ENCODE assay signal across 1 cellular context in genomic region chr5:171387970-171388815, GRCh38.
A peak's percentile ranks its signal among the peaks of the same experiment; 100 is the strongest.
TF ChIP-seq lines count a peak whose summit lies in the region.

No MANE protein-coding gene starts in this region.

TF ChIP-seq in K562, 482 proteins besides CTCF, POLR2A, EP300 and RAD21 (continued from another document and continues in another):
- TF ChIP-seq, protein P1, sequence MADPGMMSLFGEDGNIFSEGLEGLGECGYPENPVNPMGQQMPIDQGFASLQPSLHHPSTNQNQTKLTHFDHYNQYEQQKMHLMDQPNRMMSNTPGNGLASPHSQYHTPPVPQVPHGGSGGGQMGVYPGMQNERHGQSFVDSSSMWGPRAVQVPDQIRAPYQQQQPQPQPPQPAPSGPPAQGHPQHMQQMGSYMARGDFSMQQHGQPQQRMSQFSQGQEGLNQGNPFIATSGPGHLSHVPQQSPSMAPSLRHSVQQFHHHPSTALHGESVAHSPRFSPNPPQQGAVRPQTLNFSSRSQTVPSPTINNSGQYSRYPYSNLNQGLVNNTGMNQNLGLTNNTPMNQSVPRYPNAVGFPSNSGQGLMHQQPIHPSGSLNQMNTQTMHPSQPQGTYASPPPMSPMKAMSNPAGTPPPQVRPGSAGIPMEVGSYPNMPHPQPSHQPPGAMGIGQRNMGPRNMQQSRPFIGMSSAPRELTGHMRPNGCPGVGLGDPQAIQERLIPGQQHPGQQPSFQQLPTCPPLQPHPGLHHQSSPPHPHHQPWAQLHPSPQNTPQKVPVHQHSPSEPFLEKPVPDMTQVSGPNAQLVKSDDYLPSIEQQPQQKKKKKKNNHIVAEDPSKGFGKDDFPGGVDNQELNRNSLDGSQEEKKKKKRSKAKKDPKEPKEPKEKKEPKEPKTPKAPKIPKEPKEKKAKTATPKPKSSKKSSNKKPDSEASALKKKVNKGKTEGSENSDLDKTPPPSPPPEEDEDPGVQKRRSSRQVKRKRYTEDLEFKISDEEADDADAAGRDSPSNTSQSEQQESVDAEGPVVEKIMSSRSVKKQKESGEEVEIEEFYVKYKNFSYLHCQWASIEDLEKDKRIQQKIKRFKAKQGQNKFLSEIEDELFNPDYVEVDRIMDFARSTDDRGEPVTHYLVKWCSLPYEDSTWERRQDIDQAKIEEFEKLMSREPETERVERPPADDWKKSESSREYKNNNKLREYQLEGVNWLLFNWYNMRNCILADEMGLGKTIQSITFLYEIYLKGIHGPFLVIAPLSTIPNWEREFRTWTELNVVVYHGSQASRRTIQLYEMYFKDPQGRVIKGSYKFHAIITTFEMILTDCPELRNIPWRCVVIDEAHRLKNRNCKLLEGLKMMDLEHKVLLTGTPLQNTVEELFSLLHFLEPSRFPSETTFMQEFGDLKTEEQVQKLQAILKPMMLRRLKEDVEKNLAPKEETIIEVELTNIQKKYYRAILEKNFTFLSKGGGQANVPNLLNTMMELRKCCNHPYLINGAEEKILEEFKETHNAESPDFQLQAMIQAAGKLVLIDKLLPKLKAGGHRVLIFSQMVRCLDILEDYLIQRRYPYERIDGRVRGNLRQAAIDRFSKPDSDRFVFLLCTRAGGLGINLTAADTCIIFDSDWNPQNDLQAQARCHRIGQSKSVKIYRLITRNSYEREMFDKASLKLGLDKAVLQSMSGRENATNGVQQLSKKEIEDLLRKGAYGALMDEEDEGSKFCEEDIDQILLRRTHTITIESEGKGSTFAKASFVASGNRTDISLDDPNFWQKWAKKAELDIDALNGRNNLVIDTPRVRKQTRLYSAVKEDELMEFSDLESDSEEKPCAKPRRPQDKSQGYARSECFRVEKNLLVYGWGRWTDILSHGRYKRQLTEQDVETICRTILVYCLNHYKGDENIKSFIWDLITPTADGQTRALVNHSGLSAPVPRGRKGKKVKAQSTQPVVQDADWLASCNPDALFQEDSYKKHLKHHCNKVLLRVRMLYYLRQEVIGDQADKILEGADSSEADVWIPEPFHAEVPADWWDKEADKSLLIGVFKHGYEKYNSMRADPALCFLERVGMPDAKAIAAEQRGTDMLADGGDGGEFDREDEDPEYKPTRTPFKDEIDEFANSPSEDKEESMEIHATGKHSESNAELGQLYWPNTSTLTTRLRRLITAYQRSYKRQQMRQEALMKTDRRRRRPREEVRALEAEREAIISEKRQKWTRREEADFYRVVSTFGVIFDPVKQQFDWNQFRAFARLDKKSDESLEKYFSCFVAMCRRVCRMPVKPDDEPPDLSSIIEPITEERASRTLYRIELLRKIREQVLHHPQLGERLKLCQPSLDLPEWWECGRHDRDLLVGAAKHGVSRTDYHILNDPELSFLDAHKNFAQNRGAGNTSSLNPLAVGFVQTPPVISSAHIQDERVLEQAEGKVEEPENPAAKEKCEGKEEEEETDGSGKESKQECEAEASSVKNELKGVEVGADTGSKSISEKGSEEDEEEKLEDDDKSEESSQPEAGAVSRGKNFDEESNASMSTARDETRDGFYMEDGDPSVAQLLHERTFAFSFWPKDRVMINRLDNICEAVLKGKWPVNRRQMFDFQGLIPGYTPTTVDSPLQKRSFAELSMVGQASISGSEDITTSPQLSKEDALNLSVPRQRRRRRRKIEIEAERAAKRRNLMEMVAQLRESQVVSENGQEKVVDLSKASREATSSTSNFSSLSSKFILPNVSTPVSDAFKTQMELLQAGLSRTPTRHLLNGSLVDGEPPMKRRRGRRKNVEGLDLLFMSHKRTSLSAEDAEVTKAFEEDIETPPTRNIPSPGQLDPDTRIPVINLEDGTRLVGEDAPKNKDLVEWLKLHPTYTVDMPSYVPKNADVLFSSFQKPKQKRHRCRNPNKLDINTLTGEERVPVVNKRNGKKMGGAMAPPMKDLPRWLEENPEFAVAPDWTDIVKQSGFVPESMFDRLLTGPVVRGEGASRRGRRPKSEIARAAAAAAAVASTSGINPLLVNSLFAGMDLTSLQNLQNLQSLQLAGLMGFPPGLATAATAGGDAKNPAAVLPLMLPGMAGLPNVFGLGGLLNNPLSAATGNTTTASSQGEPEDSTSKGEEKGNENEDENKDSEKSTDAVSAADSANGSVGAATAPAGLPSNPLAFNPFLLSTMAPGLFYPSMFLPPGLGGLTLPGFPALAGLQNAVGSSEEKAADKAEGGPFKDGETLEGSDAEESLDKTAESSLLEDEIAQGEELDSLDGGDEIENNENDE (IDR thresholded peaks at IDR 0.05; ENCODE audit: low read depth, low read length) = no peak
- TF ChIP-seq, protein P2, sequence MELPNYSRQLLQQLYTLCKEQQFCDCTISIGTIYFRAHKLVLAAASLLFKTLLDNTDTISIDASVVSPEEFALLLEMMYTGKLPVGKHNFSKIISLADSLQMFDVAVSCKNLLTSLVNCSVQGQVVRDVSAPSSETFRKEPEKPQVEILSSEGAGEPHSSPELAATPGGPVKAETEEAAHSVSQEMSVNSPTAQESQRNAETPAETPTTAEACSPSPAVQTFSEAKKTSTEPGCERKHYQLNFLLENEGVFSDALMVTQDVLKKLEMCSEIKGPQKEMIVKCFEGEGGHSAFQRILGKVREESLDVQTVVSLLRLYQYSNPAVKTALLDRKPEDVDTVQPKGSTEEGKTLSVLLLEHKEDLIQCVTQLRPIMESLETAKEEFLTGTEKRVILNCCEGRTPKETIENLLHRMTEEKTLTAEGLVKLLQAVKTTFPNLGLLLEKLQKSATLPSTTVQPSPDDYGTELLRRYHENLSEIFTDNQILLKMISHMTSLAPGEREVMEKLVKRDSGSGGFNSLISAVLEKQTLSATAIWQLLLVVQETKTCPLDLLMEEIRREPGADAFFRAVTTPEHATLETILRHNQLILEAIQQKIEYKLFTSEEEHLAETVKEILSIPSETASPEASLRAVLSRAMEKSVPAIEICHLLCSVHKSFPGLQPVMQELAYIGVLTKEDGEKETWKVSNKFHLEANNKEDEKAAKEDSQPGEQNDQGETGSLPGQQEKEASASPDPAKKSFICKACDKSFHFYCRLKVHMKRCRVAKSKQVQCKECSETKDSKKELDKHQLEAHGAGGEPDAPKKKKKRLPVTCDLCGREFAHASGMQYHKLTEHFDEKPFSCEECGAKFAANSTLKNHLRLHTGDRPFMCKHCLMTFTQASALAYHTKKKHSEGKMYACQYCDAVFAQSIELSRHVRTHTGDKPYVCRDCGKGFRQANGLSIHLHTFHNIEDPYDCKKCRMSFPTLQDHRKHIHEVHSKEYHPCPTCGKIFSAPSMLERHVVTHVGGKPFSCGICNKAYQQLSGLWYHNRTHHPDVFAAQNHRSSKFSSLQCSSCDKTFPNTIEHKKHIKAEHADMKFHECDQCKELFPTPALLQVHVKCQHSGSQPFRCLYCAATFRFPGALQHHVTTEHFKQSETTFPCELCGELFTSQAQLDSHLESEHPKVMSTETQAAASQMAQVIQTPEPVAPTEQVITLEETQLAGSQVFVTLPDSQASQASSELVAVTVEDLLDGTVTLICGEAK (IDR thresholded peaks at IDR 0.05) = no peak
- TF ChIP-seq, protein P2 (CRISPR knock-in tag; IDR thresholded peaks at IDR 0.05) = peak; percentile 53; the same call in 1 of the 2 replicates
- TF ChIP-seq HSF4 (CRISPR knock-in tag; IDR thresholded peaks at IDR 0.05; ENCODE audit: borderline replicate concordance) (no peak), SIRT6 (IDR thresholded peaks at IDR 0.05; ENCODE audit: low read depth, low read length) (no peak), PKNOX1 (IDR thresholded peaks at IDR 0.05) (no peak), FOXA1 (IDR thresholded peaks at IDR 0.05; ENCODE audit: borderline replicate concordance) (no peak), CTBP1 (IDR thresholded peaks at IDR 0.05; ENCODE audit: borderline replicate concordance) (no peak), SMAD3 (CRISPR knock-in tag; conservative IDR thresholded peaks at IDR 0.05) (no peak), PHF21A (IDR thresholded peaks at IDR 0.05; ENCODE audit: borderline replicate concordance, low read depth) (no peak), RBM39 (optimal IDR thresholded peaks at IDR 0.05; ENCODE audit: low read depth, low read length) (peak; percentile 48), ATF7 (IDR thresholded peaks at IDR 0.05) (no peak; the same call in 1 of the 2 replicates), NR4A1 (CRISPR knock-in tag; IDR thresholded peaks at IDR 0.05) (no peak), NR4A1 (tag; IDR thresholded peaks at IDR 0.05) (0 out of 2 replicates have a peak, but pooled peaks have one; percentile 41), CHD1 (IDR thresholded peaks at IDR 0.05; ENCODE audit: low read length) (peak; percentile 84), MCM2 (IDR thresholded peaks at IDR 0.05; ENCODE audit: low read depth) (no peak), ZNF77 (CRISPR knock-in tag; IDR thresholded peaks at IDR 0.05) (no peak), PHB (CRISPR knock-in tag; IDR thresholded peaks at IDR 0.05) (peak; percentile 45; the same call in 1 of the 2 replicates), MTA2 (IDR thresholded peaks at IDR 0.05; ENCODE audit: low read depth) (no peak), RHOXF2B (CRISPR knock-in tag; conservative IDR thresholded peaks at IDR 0.05) (no peak), CBX3 (IDR thresholded peaks at IDR 0.05; ENCODE audit: borderline replicate concordance in 1 of 2, low read length in 2 of 2) (peak in 1 of 2 experiments; percentile 53; a peak in 2 of 3 replicates), MED1 (CRISPR knock-in tag; IDR thresholded peaks at IDR 0.05; ENCODE audit: borderline replicate concordance) (no peak), MEF2A (IDR thresholded peaks at IDR 0.05; ENCODE audit: control insufficient read depth, low read depth, low read length) (no peak), FOS (IDR thresholded peaks at IDR 0.05; ENCODE audit: extremely low read depth, insufficient read length) (no peak), MTA1 (IDR thresholded peaks at IDR 0.05; ENCODE audit: borderline replicate concordance) (no peak), CBFA2T3 (IDR thresholded peaks at IDR 0.05) (peak; percentile 3; the same call in 1 of the 2 replicates), HMGXB4 (CRISPR knock-in tag; IDR thresholded peaks at IDR 0.05) (peak; percentile 92; the same call in 1 of the 2 replicates), DPF2 (IDR thresholded peaks at IDR 0.05) (no peak)
- TF ChIP-seq, protein P3, sequence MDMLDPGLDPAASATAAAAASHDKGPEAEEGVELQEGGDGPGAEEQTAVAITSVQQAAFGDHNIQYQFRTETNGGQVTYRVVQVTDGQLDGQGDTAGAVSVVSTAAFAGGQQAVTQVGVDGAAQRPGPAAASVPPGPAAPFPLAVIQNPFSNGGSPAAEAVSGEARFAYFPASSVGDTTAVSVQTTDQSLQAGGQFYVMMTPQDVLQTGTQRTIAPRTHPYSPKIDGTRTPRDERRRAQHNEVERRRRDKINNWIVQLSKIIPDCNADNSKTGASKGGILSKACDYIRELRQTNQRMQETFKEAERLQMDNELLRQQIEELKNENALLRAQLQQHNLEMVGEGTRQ (CRISPR knock-in tag; IDR thresholded peaks at IDR 0.05) = peak; percentile 82
- TF ChIP-seq, protein P4, sequence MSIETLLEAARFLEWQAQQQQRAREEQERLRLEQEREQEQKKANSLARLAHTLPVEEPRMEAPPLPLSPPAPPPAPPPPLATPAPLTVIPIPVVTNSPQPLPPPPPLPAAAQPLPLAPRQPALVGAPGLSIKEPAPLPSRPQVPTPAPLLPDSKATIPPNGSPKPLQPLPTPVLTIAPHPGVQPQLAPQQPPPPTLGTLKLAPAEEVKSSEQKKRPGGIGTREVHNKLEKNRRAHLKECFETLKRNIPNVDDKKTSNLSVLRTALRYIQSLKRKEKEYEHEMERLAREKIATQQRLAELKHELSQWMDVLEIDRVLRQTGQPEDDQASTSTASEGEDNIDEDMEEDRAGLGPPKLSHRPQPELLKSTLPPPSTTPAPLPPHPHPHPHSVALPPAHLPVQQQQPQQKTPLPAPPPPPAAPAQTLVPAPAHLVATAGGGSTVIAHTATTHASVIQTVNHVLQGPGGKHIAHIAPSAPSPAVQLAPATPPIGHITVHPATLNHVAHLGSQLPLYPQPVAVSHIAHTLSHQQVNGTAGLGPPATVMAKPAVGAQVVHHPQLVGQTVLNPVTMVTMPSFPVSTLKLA (conservative IDR thresholded peaks at IDR 0.05) = peak; percentile 100
